24 cellular contexts compared by ENCODE assay signal in the genomic region with DNA sequence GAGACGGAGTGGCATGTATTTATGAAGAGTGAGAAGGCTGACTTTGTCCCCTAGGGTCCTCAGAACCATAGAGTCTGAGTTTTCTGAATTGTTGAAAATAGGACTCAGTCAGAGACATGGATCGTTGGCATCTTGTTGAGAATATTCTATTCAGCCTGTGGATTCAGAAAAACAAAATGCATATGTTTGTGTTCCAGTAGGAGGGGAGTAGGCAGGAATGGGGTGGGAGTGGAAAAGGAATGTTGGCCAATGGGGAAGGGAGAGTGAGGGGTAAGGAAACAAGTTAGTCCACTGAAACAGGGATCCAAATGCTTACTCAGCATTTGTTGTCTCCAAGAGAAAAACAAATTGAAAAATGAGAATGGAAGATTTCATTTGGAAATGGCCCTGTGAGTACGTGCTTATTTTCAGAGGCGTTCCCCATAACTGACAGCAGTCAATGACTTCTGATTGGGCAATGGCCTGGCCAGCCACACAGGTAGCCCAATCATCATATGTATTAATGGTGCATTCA. TPM values are rescaled to one million over a fixed set of nuclear protein-coding genes. Genes with fewer than 3 reads are reported as not detected.
DNase-seq lines count a peak whose midpoint lies in the region; ATAC-seq, FAIRE-seq and TF ChIP-seq lines count a peak whose summit lies in the region.
"Had no signal": no experiment of that assay in that cellular context is flagged by ENCODE, and none has a peak within 500 bp of the region (broad histone marks: within the 10 kb centered on the region; RNA-seq: fewer than 3 reads in every experiment).

No MANE protein-coding gene starts in this region.

- H4K20me1 ChIP-seq in HepG2 (ENCODE audit: insufficient read depth, low read length): no peaks in the 10 kb centered on the region
- H4K20me1 ChIP-seq in K562 (replicated peaks; ENCODE audit: control insufficient read depth, insufficient read depth, low read length): no peaks in the 10 kb centered on the region

- 4% methylated on average over 4 of the region's 4 CpGs for WGBS in HepG2 (ENCODE audit: low lambda C conversion rate)
- 73% methylated on average over 3 of the region's 4 CpGs for WGBS in right lobe of liver (ENCODE audit: insufficient coverage, low coverage, low lambda C conversion rate, missing lambda C conversion rate)
- 2% methylated on average over 4 of the region's 4 CpGs for WGBS in K562 (ENCODE audit: insufficient coverage, low coverage, missing lambda C conversion rate)

- no peak for DNase-seq in HepG2 (ENCODE audit: low spot score)
- DNase-seq in right lobe of liver: no peak
- DNase-seq in K562 (ENCODE audit: extremely low read depth in 1 of 4, low spot score in 3 of 4): no peak
- DNase-seq in mesothelial cell of epicardium (ENCODE audit: low spot score in 2 of 2, unreplicated experiment in 2 of 2): no peak
- no peak for DNase-seq in type B pancreatic cell (ENCODE audit: extremely low spot score, unreplicated experiment)
- no peak for DNase-seq in AG20443 (ENCODE audit: low spot score)
- no peak for DNase-seq in activated CD4-positive, alpha-beta T cell treated with anti-CD3 and anti-CD28 coated beads for 4 hours
- DNase-seq in breast epithelium (ENCODE audit: low spot score in 2 of 2): no peak
- DNase-seq: ACHN; C1 segment of cervical spinal cord; CD4-positive, CD25-positive, alpha-beta regulatory T cell; CD8-positive, alpha-beta T cell; DMS53; DMS79 treated with DMSO at 0.1 percent for 48 hours; GF-D8; GOT3; H7; HCEC 1CT had no signal

- H3K4me2 ChIP-seq in HepG2 (ENCODE audit: low read depth, low read length) (no peak overlapping the region), K562 (ENCODE audit: insufficient read depth, low read length) (no peak overlapping the region)

- H3K27me3 Mint-ChIP-seq in mesothelial cell of epicardium (ENCODE audit: low read depth) (no peaks in the 10 kb centered on the region), type B pancreatic cell (peaks cover 6% of the 10 kb centered on the region)

- FAIRE-seq in HepG2 (lab: Jason Lieb, UNC): no peak
- FAIRE-seq in K562 (lab: Jason Lieb, UNC): no peak
- FAIRE-seq: A204.1, GM12891, GM18507 had no signal

- H3K4me1 Mint-ChIP-seq in mesothelial cell of epicardium: peaks cover 67% of the 10 kb centered on the region
- peaks cover 51% of the 10 kb centered on the region for H3K4me1 Mint-ChIP-seq in type B pancreatic cell (ENCODE audit: unreplicated experiment)
- H3K4me1 Mint-ChIP-seq: CD4-positive, CD25-positive, alpha-beta regulatory T cell had no signal

- H3K9me3 ChIP-seq in HepG2 (ENCODE audit: low read length) (no peaks in the 10 kb centered on the region), right lobe of liver (no peaks in the 10 kb centered on the region), K562 (replicated peaks; ENCODE audit: control insufficient read depth, insufficient read depth, low read depth, low read length) (no peaks in the 10 kb centered on the region), breast epithelium (no peaks in the 10 kb centered on the region)

- no TSS peak for BruUV-seq in HepG2 (replicated peaks; lab: Mats Ljungman, UMichigan)
- no TSS peak for BruUV-seq in K562 (replicated peaks; lab: Mats Ljungman, UMichigan)

- H3K9me1 ChIP-seq in K562 (ENCODE audit: control insufficient read depth, insufficient read depth, low read length): no peaks in the 10 kb centered on the region

- H3K36me3 ChIP-seq in HepG2 (replicated peaks in 1 of 2; ENCODE audit: control insufficient read depth in 1 of 2, insufficient read depth in 2 of 2, low read length in 2 of 2): no peaks in the 10 kb centered on the region
- H3K36me3 ChIP-seq in right lobe of liver: no peaks in the 10 kb centered on the region
- H3K36me3 ChIP-seq in K562 (ENCODE audit: control insufficient read depth, insufficient read depth, low read length): no peaks in the 10 kb centered on the region
- no peaks in the 10 kb centered on the region for H3K36me3 ChIP-seq in breast epithelium

- no peaks in the 10 kb centered on the region for H3K36me3 Mint-ChIP-seq in mesothelial cell of epicardium
- peaks cover 7% of the 10 kb centered on the region for H3K36me3 Mint-ChIP-seq in type B pancreatic cell
- H3K36me3 Mint-ChIP-seq: CD4-positive, CD25-positive, alpha-beta regulatory T cell; CD8-positive, alpha-beta T cell had no signal

- POLR2A ChIA-PET in HepG2 (lab: Yijun Ruan, JAX) (no interaction called here), K562 (lab: Yijun Ruan, JAX) (no interaction called here)

- no peak overlapping the region for H2AFZ ChIP-seq in HepG2 (ENCODE audit: low read length)
- no peak overlapping the region for H2AFZ ChIP-seq in K562 (ENCODE audit: low read depth, low read length)

- H3K4me3 ChIP-seq in HepG2 (replicated peaks in 1 of 3; ENCODE audit: insufficient read depth in 1 of 3, low read depth in 2 of 3, low read length in 3 of 3) (no peak overlapping the region), right lobe of liver (no peak overlapping the region), K562 (no peak overlapping the region), breast epithelium (no peak overlapping the region)

- H3K27ac Mint-ChIP-seq in mesothelial cell of epicardium (peak overlapping the region; percentile 28), type B pancreatic cell (peak overlapping the region; percentile 97)
- H3K27ac Mint-ChIP-seq: CD4-positive, CD25-positive, alpha-beta regulatory T cell; CD8-positive, alpha-beta T cell had no signal

- H3K79me2 ChIP-seq in HepG2 (ENCODE audit: insufficient read depth, low read length) (no peaks in the 10 kb centered on the region), K562 (ENCODE audit: control insufficient read depth, insufficient read depth, low read length) (no peaks in the 10 kb centered on the region)

- no peak overlapping the region for H3K4me3 Mint-ChIP-seq in mesothelial cell of epicardium
- peak overlapping the region; percentile 79 for H3K4me3 Mint-ChIP-seq in type B pancreatic cell
- H3K4me3 Mint-ChIP-seq: CD4-positive, CD25-positive, alpha-beta regulatory T cell; CD8-positive, alpha-beta T cell had no signal

- no peak overlapping the region for H3K9ac ChIP-seq in HepG2 (ENCODE audit: insufficient read depth, low read depth, low read length)
- no peak overlapping the region for H3K9ac ChIP-seq in K562 (ENCODE audit: insufficient read depth in 1 of 2, low read depth in 2 of 2, low read length in 2 of 2)

- H3K27me3 ChIP-seq in HepG2 (ENCODE audit: control insufficient read depth in 1 of 2, insufficient read depth in 2 of 2, low read length in 2 of 2) (peaks cover 1 to 20% of the 10 kb centered on the region in 2 experiments; a peak in 3 of 5 replicates), right lobe of liver (no peaks in the 10 kb centered on the region), K562 (ENCODE audit: control insufficient read depth in 2 of 2, insufficient read depth in 2 of 2, low read length in 2 of 2) (peaks cover 0 to 2% of the 10 kb centered on the region in 2 experiments; a peak in 2 of 5 replicates), breast epithelium (no peaks in the 10 kb centered on the region)

- no peak for ATAC-seq in HepG2
- no peak for ATAC-seq in right lobe of liver
- ATAC-seq in K562: no peak
- ATAC-seq: CD8-positive, alpha-beta T cell had no signal

- H3K27ac ChIP-seq in HepG2 (ENCODE audit: extremely low read length, insufficient read depth, low read length) (no peak overlapping the region), right lobe of liver (no peak overlapping the region), K562 (ENCODE audit: extremely low read depth, low read depth, low read length) (no peak overlapping the region), breast epithelium (no peak overlapping the region)
- H3K27ac ChIP-seq: 22Rv1 had no signal

- TF ChIP-seq EP300 in HepG2 (IDR thresholded peaks at IDR 0.05; ENCODE audit: low read depth in 2 of 2, low read length in 2 of 2) (no peak), HepG2 (CRISPR knock-in tag; IDR thresholded peaks at IDR 0.05; ENCODE audit: borderline replicate concordance) (no peak), K562 (IDR thresholded peaks at IDR 0.05; ENCODE audit: low read length) (no peak)

- H3K4me1 ChIP-seq in HepG2 (ENCODE audit: insufficient read depth, low read length): peaks cover 26% of the 10 kb centered on the region
- no peaks in the 10 kb centered on the region for H3K4me1 ChIP-seq in right lobe of liver
- no peaks in the 10 kb centered on the region for H3K4me1 ChIP-seq in K562 (replicated peaks in 1 of 2; ENCODE audit: control insufficient read depth in 2 of 2, insufficient read depth in 2 of 2, low read length in 2 of 2)
- no peaks in the 10 kb centered on the region for H3K4me1 ChIP-seq in breast epithelium

- no peak for TF ChIP-seq RAD21 in HepG2 (CRISPR knock-in tag; IDR thresholded peaks at IDR 0.05)
- no peak for TF ChIP-seq RAD21 in K562 (CRISPR knock-in tag; conservative IDR thresholded peaks at IDR 0.05 in 1 of 2, IDR thresholded peaks at IDR 0.05 in 1 of 2)

- TF ChIP-seq POLR2A in HepG2 (IDR thresholded peaks at IDR 0.05; ENCODE audit: insufficient read depth in 1 of 2, low read depth in 2 of 2, low read length in 2 of 2) (no peak), right lobe of liver (IDR thresholded peaks at IDR 0.05) (no peak), K562 (conservative IDR thresholded peaks at IDR 0.05) (no peak), breast epithelium (IDR thresholded peaks at IDR 0.05) (no peak)

- CTCF ChIA-PET in HepG2 (lab: Yijun Ruan, JAX; ENCODE audit: low intra/inter-chr PET ratio, low total read pairs) (no interaction called here), K562 (lab: Yijun Ruan, JAX; ENCODE audit: low intra/inter-chr PET ratio) (no interaction called here)

- TF ChIP-seq CTCF in HepG2 (CRISPR knock-in tag; IDR thresholded peaks at IDR 0.05) (no peak), right lobe of liver (IDR thresholded peaks at IDR 0.05) (no peak), K562 (IDR thresholded peaks at IDR 0.05 in 2 of 3, conservative IDR thresholded peaks at IDR 0.05 in 1 of 3; ENCODE audit: insufficient read depth in 2 of 3, low read depth in 1 of 3, low read length in 3 of 3) (no peak), mesothelial cell of epicardium (IDR thresholded peaks at IDR 0.05; ENCODE audit: unreplicated experiment) (no peak), type B pancreatic cell (conservative IDR thresholded peaks at IDR 0.05) (no peak), breast epithelium (IDR thresholded peaks at IDR 0.05) (no peak)

- intact Hi-C loops in HepG2 (cut with micrococcal nuclease; ENCODE audit: unreplicated experiment): no loop called here
- intact Hi-C loops in right lobe of liver (cut with DNase I): no loop called here
- intact Hi-C loops in K562 (cut with micrococcal nuclease): no loop called here
- intact Hi-C loops in breast epithelium (cut with DNase I; ENCODE audit: low total_unique reads): no loop called here

- H3K9me3 Mint-ChIP-seq in mesothelial cell of epicardium (no peaks in the 10 kb centered on the region), type B pancreatic cell (peaks cover 8% of the 10 kb centered on the region)
- H3K9me3 Mint-ChIP-seq: CD4-positive, CD25-positive, alpha-beta regulatory T cell; CD8-positive, alpha-beta T cell had no signal

- in situ Hi-C loops in HepG2 (cut with HindIII; ENCODE audit: extremely low pct_ligation_motif_present, low pct_unique_long_range_greater_than_20kb): no loop called here
- in situ Hi-C loops in K562 (cut with MboI): no loop called here

RNA-seq across cellular contexts. Expression of gene BARX2, which starts 14.7 kb away (rescaled TPM):
- total RNA-seq in HepG2 (2016; rRNA removed; fragmentation: Illumina TruSeq; extraction: Trizol) (not detected in 2 replicates), right lobe of liver (not detected), K562 (2014; rRNA removed) (not detected in 2 replicates), K562 (2014; rRNA removed; fragmentation: Illumina TruSeq; extraction: Trizol) (not detected in 2 replicates), K562 (2015; rRNA removed; fragmentation: Illumina TruSeq; extraction: Trizol) (not detected in 2 replicates), K562 (2021) (not detected in 2 replicates), mesothelial cell of epicardium (59.8 to 73.5 TPM (median 69.9 TPM) in 3 replicates), type B pancreatic cell (ENCODE audit: low replicate concordance) (62.1 and 186 TPM in 2 replicates), breast epithelium (10 to 100 TPM in 1 of 3 donors, 1 to 10 TPM in 1, not detected in 1; 8.2 to 19.5 TPM)
- total RNA-seq in HepG2 (2016; cell fraction: cytosol; rRNA removed; fragmentation: Illumina TruSeq; extraction: Trizol; ENCODE audit: low read depth): not detected in 2 replicates
- not detected in 2 replicates for total RNA-seq in HepG2 (2016; cell fraction: insoluble cytoplasmic fraction; rRNA removed; fragmentation: Illumina TruSeq; extraction: Trizol)
- not detected in 2 replicates for total RNA-seq in HepG2 (2016; cell fraction: membrane; rRNA removed; fragmentation: Illumina TruSeq; extraction: Trizol)
- total RNA-seq in HepG2 (2016; cell fraction: nucleus; rRNA removed; fragmentation: Illumina TruSeq; extraction: Trizol): not detected in 2 replicates
- polyA plus RNA-seq in HepG2 (2011; rRNA removed) (not detected in 2 replicates), K562 (2011; rRNA removed) (not detected in 2 replicates), K562 (2014; fragmentation: Illumina TruSeq; extraction: Trizol) (not detected in 2 replicates), K562 (2014; fragmentation: Nextera tagmentation; extraction: Ambion mirVana) (not detected), K562 (2014; rRNA removed) (not detected in 2 replicates)
- polyA plus RNA-seq in HepG2 (2011; cell fraction: cytosol; rRNA removed): not detected in 2 replicates
- not detected in 2 replicates for polyA plus RNA-seq in HepG2 (2011; cell fraction: nucleus; rRNA removed)
- polyA plus RNA-seq in HepG2 (2012): not detected in 2 replicates
- polyA plus RNA-seq in HepG2 (2016; cell fraction: cytosol; fragmentation: Illumina TruSeq; extraction: Trizol; ENCODE audit: low read depth): not detected in 2 replicates
- not detected in 2 replicates for polyA plus RNA-seq in HepG2 (2016; cell fraction: insoluble cytoplasmic fraction; fragmentation: Illumina TruSeq; extraction: Trizol; ENCODE audit: low read depth)
- not detected in 2 replicates for polyA plus RNA-seq in HepG2 (2016; cell fraction: membrane; fragmentation: Illumina TruSeq; extraction: Trizol; ENCODE audit: low read depth)
- polyA plus RNA-seq in HepG2 (2016; cell fraction: nucleus; fragmentation: Illumina TruSeq; extraction: Trizol; ENCODE audit: insufficient read depth, low read depth): not detected in 2 replicates
- polyA minus RNA-seq in HepG2 (2011; rRNA and poly(A)+ RNA removed; ENCODE audit: low replicate concordance): 0.16 TPM in 1 of 2 replicates, not detected in the other
- polyA minus RNA-seq in HepG2 (2011; cell fraction: cytosol; rRNA and poly(A)+ RNA removed): not detected in 2 replicates
- not detected in 2 replicates for polyA minus RNA-seq in HepG2 (2011; cell fraction: nucleus; rRNA and poly(A)+ RNA removed)
- total RNA-seq in K562 (2011; cell fraction: chromatin; rRNA removed; ENCODE audit: low replicate concordance): not detected in 2 replicates
- not detected in 2 replicates for total RNA-seq in K562 (2011; cell fraction: nucleolus; rRNA removed)
- total RNA-seq in K562 (2011; cell fraction: nucleoplasm; rRNA removed): not detected in 2 replicates
- 0.03 TPM in 1 of 2 replicates, not detected in the other for polyA plus RNA-seq in K562 (2011; cell fraction: cytosol; rRNA removed)
- not detected in 2 replicates for polyA plus RNA-seq in K562 (2011; cell fraction: nucleus; rRNA removed)
- not detected in 2 replicates for polyA plus RNA-seq in K562 (2012)
- not detected in 2 replicates for polyA minus RNA-seq in K562 (2011; rRNA and poly(A)+ RNA removed)
- not detected in 2 replicates for polyA minus RNA-seq in K562 (2011; cell fraction: cytosol; rRNA and poly(A)+ RNA removed)
- not detected in 2 replicates for polyA minus RNA-seq in K562 (2011; cell fraction: nucleus; rRNA and poly(A)+ RNA removed)
- total RNA-seq: CD4-positive, CD25-positive, alpha-beta regulatory T cell; CD8-positive, alpha-beta T cell; G401; H7 had no signal
- polyA plus RNA-seq: BJ; CD4-positive, CD25-positive, alpha-beta regulatory T cell had no signal

Comparison
In these comparisons a context has a peak if more than half of its experiments do, and no peak if none do; other contexts are left out.
1. Of the 241 proteins assayed by ChIP-seq in both HepG2 and K562: peak only in HepG2: none; only in K562: none; in both: MAFF, MAFG and MAFK; in neither: 238.